In the genomic region with DNA sequence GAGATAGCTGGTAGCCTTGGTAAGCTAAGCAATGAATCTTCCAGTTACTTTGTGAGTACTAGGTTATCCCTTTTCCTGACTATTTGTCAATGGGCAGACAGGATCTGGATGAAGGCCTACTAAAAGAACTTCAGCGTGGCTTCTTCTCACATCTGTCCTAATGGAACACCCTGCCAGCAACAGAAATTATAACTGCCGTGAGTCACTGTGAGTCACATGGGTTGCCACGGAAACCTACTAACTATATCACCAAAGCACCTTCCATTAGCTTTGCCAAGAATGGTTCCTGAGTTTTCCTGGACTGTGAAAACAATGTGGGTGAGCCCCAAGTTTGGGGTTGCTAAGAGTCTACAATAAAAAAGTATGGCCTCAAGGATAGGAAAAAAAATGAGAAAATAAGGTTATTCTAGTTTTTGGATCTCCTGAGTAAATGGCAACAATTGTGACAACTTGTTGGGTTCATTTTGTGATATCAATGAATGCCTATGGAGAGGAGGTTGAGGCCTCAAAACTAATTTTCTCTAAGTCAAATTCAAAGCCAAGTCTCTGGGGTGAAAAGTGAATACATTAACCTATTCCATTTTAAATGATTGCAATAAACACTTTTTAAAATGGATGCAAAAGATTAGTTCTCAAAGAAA, we compare ENCODE assay signal across 8 cellular contexts.
DNase-seq lines count a peak whose midpoint lies in the region; ATAC-seq lines count a peak whose summit lies in the region.

No MANE protein-coding gene starts in this region.

- H3K4me1 ChIP-seq in ACC112 (ENCODE audit: control insufficient read depth, insufficient read depth, low read length, unreplicated experiment): peaks cover 18% of the 10 kb centered on the region

- H3K79me2 ChIP-seq in ACC112 (ENCODE audit: control insufficient read depth, insufficient read depth, low read length, unreplicated experiment): no peaks in the 10 kb centered on the region

- no peaks in the 10 kb centered on the region for H3K27me3 ChIP-seq in ACC112 (ENCODE audit: insufficient read depth, low read length)

- H2AFZ ChIP-seq in ACC112 (ENCODE audit: low read length, unreplicated experiment): no peak overlapping the region

- no peaks in the 10 kb centered on the region for H3K36me3 ChIP-seq in ACC112 (ENCODE audit: insufficient read depth, low read length)

- no peak for ATAC-seq in GM19035 (IDR thresholded peaks at IDR 0.05; ENCODE audit: unreplicated experiment)

- no peak overlapping the region for H3K4me3 ChIP-seq in ACC112 (ENCODE audit: low read depth, low read length)

- intact Hi-C loops in head of caudate nucleus (cut with DNase I): no loop called here
- intact Hi-C loops in posterior vena cava (cut with DNase I): no loop called here

- H3K27ac ChIP-seq in ACC112 (ENCODE audit: low read depth, low read length): peak overlapping the region; percentile 80

- DNase-seq in HT-29 (ENCODE audit: low spot score): peak; percentile 96
- peak; percentile 37 for DNase-seq in activated CD8-positive, alpha-beta memory T cell treated with anti-CD3 and anti-CD28 coated beads, Interleukin-2, amount 50 U/mL, for 24 hours (ENCODE audit: extremely low read depth)
- peak in 41 of 42 donors; percentile 13 to 85 (median 55) for DNase-seq in head of caudate nucleus
- peak; percentile 69 to 70 for DNase-seq in stimulated activated CD4-positive, alpha-beta T cell treated with anti-CD3 and anti-CD28 coated beads, Interleukin-2, amount 100 ng/mL, for 24 hours
- no peak for DNase-seq in posterior vena cava (ENCODE audit: low spot score)
- DNase-seq in hippocampal formation (lab: John Stamatoyannopoulos, UW): no peak

Comparison
In these comparisons a context has a peak if more than half of its experiments do, and no peak if none do; other contexts are left out.
1. DNase-seq: peak in HT-29 (single experiment), activated CD8-positive, alpha-beta memory T cell treated with anti-CD3 and anti-CD28 coated beads, Interleukin-2, amount 50 U/mL, for 24 hours (single experiment), head of caudate nucleus (41 of 42) and stimulated activated CD4-positive, alpha-beta T cell treated with anti-CD3 and anti-CD28 coated beads, Interleukin-2, amount 100 ng/mL, for 24 hours (2 of 2); none in posterior vena cava (single experiment) and hippocampal formation (0 of 2).